21 cellular contexts compared by ENCODE assay signal in the genomic region with DNA sequence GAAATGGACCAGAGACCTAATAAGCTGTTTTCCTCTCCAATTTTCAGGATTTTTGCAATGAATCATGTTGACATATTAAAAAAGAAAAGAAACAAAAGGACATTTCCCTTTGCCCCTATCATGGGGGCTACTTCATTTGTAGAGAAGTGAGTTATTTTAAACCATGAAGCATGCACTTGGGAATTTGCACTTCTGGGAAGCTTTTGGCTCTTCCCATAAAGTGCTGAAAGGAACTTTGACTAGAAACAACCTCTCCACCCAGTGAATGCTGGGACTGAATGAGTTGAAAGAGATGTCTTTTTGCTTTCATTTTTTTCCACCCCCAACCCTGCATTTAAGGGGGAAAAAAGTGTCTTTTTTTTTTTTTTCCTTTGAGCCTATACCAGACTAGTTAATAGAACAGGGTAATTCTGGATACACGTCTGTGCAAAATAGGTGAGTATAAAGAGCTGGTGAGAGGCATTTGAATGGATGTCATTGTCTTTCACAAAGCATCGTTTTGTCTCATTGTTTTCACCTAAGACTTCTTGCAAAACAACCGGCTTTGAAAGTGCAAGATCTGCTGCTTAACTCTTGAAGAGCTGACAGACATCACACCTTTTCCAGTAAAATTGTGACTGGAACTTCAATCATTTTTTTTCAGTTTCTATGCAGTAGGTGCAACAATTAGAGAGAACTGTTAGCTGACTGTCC.
DNase-seq lines count a peak whose midpoint lies in the region; ATAC-seq and TF ChIP-seq lines count a peak whose summit lies in the region.
"Had no signal": no experiment of that assay in that cellular context is flagged by ENCODE, and none has a peak within 500 bp of the region (broad histone marks: within the 10 kb centered on the region; RNA-seq: fewer than 3 reads in every experiment).

No MANE protein-coding gene starts in this region.

- H3K4me3 ChIP-seq in right atrium auricular region (no peak overlapping the region), OCI-LY1 (ENCODE audit: low read depth, low read length, poor library complexity, severe bottlenecking) (no peak overlapping the region), iPS-18a (ENCODE audit: low read length) (peak overlapping the region; percentile 28)
- H3K4me3 ChIP-seq: MG63 had no signal

- no peaks in the 10 kb centered on the region for H4K20me1 ChIP-seq in OCI-LY1 (ENCODE audit: insufficient read depth, low read length)

- peak; percentile 57 for ATAC-seq in left ventricle myocardium superior
- ATAC-seq in HG02642 (IDR thresholded peaks at IDR 0.05; ENCODE audit: poor library complexity, unreplicated experiment) = no peak
- ATAC-seq: SK-N-SH treated with all-trans-retinoic acid at 6 μM for 48 hours had no signal

- H3K9ac ChIP-seq in OCI-LY1 (ENCODE audit: low read length) (no peak overlapping the region), iPS-18a (ENCODE audit: low read length) (no peak overlapping the region)

- no peaks in the 10 kb centered on the region for H3K36me3 ChIP-seq in right atrium auricular region
- H3K36me3 ChIP-seq in OCI-LY1 (ENCODE audit: insufficient read depth, low read length) = no peaks in the 10 kb centered on the region; the same call in 1 of the 2 replicates
- no peaks in the 10 kb centered on the region for H3K36me3 ChIP-seq in iPS-18a (ENCODE audit: control insufficient read depth, low read depth, low read length)
- H3K36me3 ChIP-seq: MG63 had no signal

- H3K4me1 ChIP-seq in right atrium auricular region (no peaks in the 10 kb centered on the region), OCI-LY1 (ENCODE audit: insufficient read depth, low read length, severe bottlenecking) (peaks cover 9% of the 10 kb centered on the region), iPS-18a (ENCODE audit: control insufficient read depth, low read depth, low read length) (peaks cover 29% of the 10 kb centered on the region)

- H3K27me3 ChIP-seq in right atrium auricular region = no peaks in the 10 kb centered on the region
- no peaks in the 10 kb centered on the region for H3K27me3 ChIP-seq in OCI-LY1 (ENCODE audit: insufficient read depth, low read length)
- H3K27me3 ChIP-seq in iPS-18a (ENCODE audit: control insufficient read depth, insufficient read depth, low read length) = no peaks in the 10 kb centered on the region
- H3K27me3 ChIP-seq: MG63 had no signal

- intact Hi-C loops in left ventricle myocardium superior (cut with micrococcal nuclease) = no loop called here

- H2AFZ ChIP-seq in OCI-LY1 (ENCODE audit: low read length) = 0 out of 2 replicates have a peak overlapping the region, but pooled peaks have one; percentile 35

- TF ChIP-seq CTCF in right atrium auricular region (IDR thresholded peaks at IDR 0.05) (no peak), OCI-LY1 (IDR thresholded peaks at IDR 0.05; ENCODE audit: low read length) (no peak)

- no peak overlapping the region for H3K4me2 ChIP-seq in OCI-LY1 (ENCODE audit: low read length)

- H3K9me2 ChIP-seq in OCI-LY1 (ENCODE audit: low read depth, low read length) = no peaks in the 10 kb centered on the region

- DNase-seq in left ventricle myocardium superior (no peak), right atrium auricular region (ENCODE audit: low spot score) (no peak), NCI-H1048 (lab: John Stamatoyannopoulos, UW) (no peak)
- DNase-seq in stimulated activated CD4-positive, alpha-beta T cell treated with anti-CD3 and anti-CD28 coated beads, Interleukin-4, amount 100 ng/mL, for 24 hours = no peak
- DNase-seq: AML-193; H7; HFFc6; IMR-90; Karpas-422; MG63; NCI-H1092 treated with DMSO at 0.1 percent for 48 hours; NCI-H146; NCI-H2029 treated with DMSO at 0.1 percent for 48 hours; NCI-H446 treated with DMSO at 0.1 percent for 48 hours; NK-92 treated with Interleukin-12 subunit alpha and Interleukin-12 subunit beta, amount 100 ng/mL, for 24 hours; SHP77 treated with DMSO at 0.1 percent for 48 hours had no signal

- no peak overlapping the region for H3K27ac ChIP-seq in right atrium auricular region
- no peak overlapping the region for H3K27ac ChIP-seq in OCI-LY1 (ENCODE audit: low read depth, low read length, poor library complexity, severe bottlenecking)
- H3K27ac ChIP-seq in iPS-18a (ENCODE audit: low read length) = no peak overlapping the region
- H3K27ac ChIP-seq: C4-2B had no signal

- H3K79me2 ChIP-seq in OCI-LY1 (ENCODE audit: insufficient read depth, low read length) = no peaks in the 10 kb centered on the region

- H3F3A ChIP-seq in OCI-LY1 (ENCODE audit: insufficient read depth, low read length) = no peaks in the 10 kb centered on the region

- H3K9me3 ChIP-seq in right atrium auricular region (peaks cover 0 to 4% of the 10 kb centered on the region in 2 donors), OCI-LY1 (ENCODE audit: low read length) (peaks cover 40% of the 10 kb centered on the region), iPS-18a (ENCODE audit: control insufficient read depth, low read depth, low read length) (no peaks in the 10 kb centered on the region)
- H3K9me3 ChIP-seq: MG63 had no signal
